In the genomic region with DNA sequence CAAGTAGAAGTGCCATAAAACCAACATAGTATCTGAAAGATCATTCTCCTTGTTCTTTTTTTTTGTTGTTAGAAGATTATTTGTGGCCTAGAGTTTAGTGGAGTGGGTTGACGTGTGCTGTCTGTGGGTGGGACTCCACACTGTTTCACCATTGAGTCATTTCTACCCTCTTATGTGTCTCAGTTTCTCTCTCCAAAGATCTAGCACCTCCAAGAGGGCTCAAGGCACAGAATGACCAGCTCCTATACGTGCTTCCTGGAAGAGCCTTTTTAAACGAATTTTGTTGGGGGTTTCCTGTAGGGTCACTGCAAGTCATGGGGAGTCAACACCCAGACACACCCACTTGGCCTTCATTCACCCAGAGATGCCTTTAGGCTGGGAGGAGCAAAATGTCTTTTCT, we compare ENCODE assay signal across 18 cellular contexts.
DNase-seq lines count a peak whose midpoint lies in the region; ATAC-seq, FAIRE-seq and TF ChIP-seq lines count a peak whose summit lies in the region.
"Had no signal": no experiment of that assay in that cellular context is flagged by ENCODE, and none has a peak within 500 bp of the region (broad histone marks: within the 10 kb centered on the region; RNA-seq: fewer than 3 reads in every experiment).

No MANE protein-coding gene starts in this region.

- no peaks in the 10 kb centered on the region for H3K9me3 Mint-ChIP-seq in activated T-cell treated with anti-CD3 and anti-CD28 coated beads, Interleukin-2, amount 50 U/mL, for 24 hours
- H3K9me3 Mint-ChIP-seq in astrocyte (ENCODE audit: unreplicated experiment), result peaks cover 1% of the 10 kb centered on the region
- H3K9me3 Mint-ChIP-seq: neural progenitor cell had no signal

- dilution Hi-C loops in mammary epithelial cell (cut with HindIII; ENCODE audit: low sequenced_read_pairs), result no loop called here

- no peaks in the 10 kb centered on the region for H3F3A ChIP-seq in MM.1S (ENCODE audit: insufficient read depth, low read length)

- H3K4me1 ChIP-seq in astrocyte (ENCODE audit: insufficient read depth, low read length) (no peaks in the 10 kb centered on the region), mammary epithelial cell (ENCODE audit: insufficient read depth, low read length) (no peaks in the 10 kb centered on the region), MM.1S (ENCODE audit: low read length) (no peaks in the 10 kb centered on the region)
- H3K4me1 ChIP-seq: BLaER1 treated with 17β-estradiol and CSF1 and Interleukin-3, amounts not matched to agents 10 nM and 100 nM; left lung; neural progenitor cell; psoas muscle had no signal

- peaks cover 27% of the 10 kb centered on the region for H3K27me3 Mint-ChIP-seq in activated T-cell treated with anti-CD3 and anti-CD28 coated beads, Interleukin-2, amount 50 U/mL, for 24 hours
- H3K27me3 Mint-ChIP-seq in T-helper 17 cell (no peaks in the 10 kb centered on the region), astrocyte (ENCODE audit: low read depth, unreplicated experiment) (no peaks in the 10 kb centered on the region)

- no peaks in the 10 kb centered on the region for H4K20me1 ChIP-seq in astrocyte (ENCODE audit: insufficient read depth, low read length)
- no peaks in the 10 kb centered on the region for H4K20me1 ChIP-seq in mammary epithelial cell (ENCODE audit: insufficient read depth, low read length)
- H4K20me1 ChIP-seq in MM.1S (ENCODE audit: insufficient read depth, low read length), result no peaks in the 10 kb centered on the region
- H4K20me1 ChIP-seq: BLaER1 treated with 17β-estradiol and CSF1 and Interleukin-3, amounts not matched to agents 10 nM and 100 nM had no signal

- H3K9me3 ChIP-seq in T-helper 17 cell (ENCODE audit: control insufficient read depth, low read length, poor library complexity, severe bottlenecking) (no peaks in the 10 kb centered on the region), astrocyte (ENCODE audit: insufficient read depth, low read depth, low read length) (no peaks in the 10 kb centered on the region), mammary epithelial cell (replicated peaks; ENCODE audit: insufficient read depth, low read length) (no peaks in the 10 kb centered on the region), MM.1S (replicated peaks; ENCODE audit: insufficient read depth, low read length) (no peaks in the 10 kb centered on the region)
- H3K9me3 ChIP-seq: left lung, psoas muscle, SK-N-SH had no signal

- peak; percentile 56 for FAIRE-seq in astrocyte (lab: Jason Lieb, UNC)

- H3K4me2 ChIP-seq in astrocyte (ENCODE audit: low read length) (no peak overlapping the region), mammary epithelial cell (ENCODE audit: insufficient read depth, low read depth, low read length) (no peak overlapping the region), MM.1S (ENCODE audit: low read depth, low read length) (no peak overlapping the region)
- H3K4me2 ChIP-seq: BLaER1 treated with 17β-estradiol and CSF1 and Interleukin-3, amounts not matched to agents 10 nM and 100 nM; neural progenitor cell; SK-N-SH had no signal

- ATAC-seq in GM18870 (IDR thresholded peaks at IDR 0.05; ENCODE audit: unreplicated experiment) (peak; percentile 79), T-helper 17 cell (no peak)
- ATAC-seq: left lung, psoas muscle had no signal

- H3K4me3 ChIP-seq in astrocyte (ENCODE audit: insufficient read depth, low read depth, low read length) (no peak overlapping the region), mammary epithelial cell (replicated peaks in 1 of 3; ENCODE audit: insufficient read depth in 1 of 3, low read depth in 2 of 3, low read length in 3 of 3) (no peak overlapping the region), MM.1S (ENCODE audit: low read length) (no peak overlapping the region)
- H3K4me3 ChIP-seq: BLaER1 treated with 17β-estradiol and CSF1 and Interleukin-3, amounts not matched to agents 10 nM and 100 nM; left lung; neural progenitor cell; psoas muscle had no signal

- DNase-seq in activated T-cell treated with anti-CD3 and anti-CD28 coated beads, Interleukin-2, amount 50 U/mL, for 24 hours, result no peak
- DNase-seq in activated T-cell treated with anti-CD3 and anti-CD28 coated beads for 4 hours (no peak), T-helper 17 cell (no peak), astrocyte (ENCODE audit: low read depth) (no peak), mammary epithelial cell (no peak), hepatic stellate cell (ENCODE audit: low spot score) (no peak), MM.1S (no peak)
- DNase-seq: activated effector memory CD4-positive, alpha-beta T cell treated with anti-CD3 and anti-CD28 coated beads, Interleukin-2, amount 50 U/mL, for 16 hours; left lung; midbrain; NCI-H1092; NCI-H2081 treated with DMSO at 0.1 percent for 48 hours; NK-92 treated with Interleukin-12 subunit alpha and Interleukin-12 subunit beta, amount 100 ng/mL, for 24 hours; psoas muscle; SK-N-SH had no signal

- in situ Hi-C loops in mammary epithelial cell (cut with MboI; ENCODE audit: low sequenced_read_pairs in 2 of 2), result no loop called here

- CTCF ChIA-PET in mammary epithelial cell (lab: Charles Lee; ENCODE audit: low non-redundant PET), result no interaction called here

- intact Hi-C loops in mammary epithelial cell (cut with micrococcal nuclease), result no loop called here

- 19% methylated on average over 3 of the region's 3 CpGs for WGBS in mammary epithelial cell (ENCODE audit: low coverage, missing lambda C conversion rate)

- no peaks in the 10 kb centered on the region for H3K36me3 Mint-ChIP-seq in activated T-cell treated with anti-CD3 and anti-CD28 coated beads, Interleukin-2, amount 50 U/mL, for 24 hours (ENCODE audit: low read depth)
- no peaks in the 10 kb centered on the region for H3K36me3 Mint-ChIP-seq in T-helper 17 cell (ENCODE audit: low read depth)
- no peaks in the 10 kb centered on the region for H3K36me3 Mint-ChIP-seq in astrocyte (ENCODE audit: low read depth, unreplicated experiment)
- H3K36me3 Mint-ChIP-seq: neural progenitor cell had no signal

- no peak overlapping the region for H2AFZ ChIP-seq in astrocyte (ENCODE audit: low read depth, low read length)
- no peak overlapping the region for H2AFZ ChIP-seq in mammary epithelial cell (ENCODE audit: low read depth, low read length)
- no peak overlapping the region for H2AFZ ChIP-seq in MM.1S (ENCODE audit: low read length)
- H2AFZ ChIP-seq: neural progenitor cell had no signal

- BruUV-seq in mammary epithelial cell (replicated peaks; lab: Mats Ljungman, UMichigan), result no TSS peak

- H3K79me2 ChIP-seq in astrocyte (ENCODE audit: insufficient read depth, low read length), result no peaks in the 10 kb centered on the region
- H3K79me2 ChIP-seq in mammary epithelial cell (ENCODE audit: insufficient read depth, low read length), result no peaks in the 10 kb centered on the region
- H3K79me2 ChIP-seq in MM.1S (ENCODE audit: low read length), result no peaks in the 10 kb centered on the region

- H3K4me3 Mint-ChIP-seq in activated T-cell treated with anti-CD3 and anti-CD28 coated beads, Interleukin-2, amount 50 U/mL, for 24 hours, result no peak overlapping the region
- H3K4me3 Mint-ChIP-seq in T-helper 17 cell, result no peak overlapping the region
- no peak overlapping the region for H3K4me3 Mint-ChIP-seq in astrocyte (ENCODE audit: unreplicated experiment)
- H3K4me3 Mint-ChIP-seq: neural progenitor cell had no signal

- TF ChIP-seq CTCF in astrocyte (IDR thresholded peaks at IDR 0.05; ENCODE audit: insufficient read depth, low read depth, low read length) (no peak), mammary epithelial cell (conservative IDR thresholded peaks at IDR 0.05 in 1 of 2, IDR thresholded peaks at IDR 0.05 in 1 of 2; ENCODE audit: extremely low read depth in 1 of 2, insufficient read depth in 1 of 2, low read depth in 1 of 2, low read length in 2 of 2) (no peak), MM.1S (IDR thresholded peaks at IDR 0.05; ENCODE audit: low read length) (no peak)

- H3K9ac ChIP-seq in astrocyte (ENCODE audit: low read length) (no peak overlapping the region), mammary epithelial cell (ENCODE audit: insufficient read depth, low read length) (no peak overlapping the region), MM.1S (ENCODE audit: low read length) (no peak overlapping the region)
- H3K9ac ChIP-seq: BLaER1 treated with 17β-estradiol and CSF1 and Interleukin-3, amounts not matched to agents 10 nM and 100 nM; neural progenitor cell; SK-N-SH had no signal

- H3K9me2 ChIP-seq in MM.1S (replicated peaks; ENCODE audit: insufficient read depth, low read length), result no peaks in the 10 kb centered on the region
- H3K9me2 ChIP-seq: SK-N-SH had no signal

- H3K36me3 ChIP-seq in astrocyte (ENCODE audit: insufficient read depth, low read length), result no peaks in the 10 kb centered on the region
- H3K36me3 ChIP-seq in mammary epithelial cell (ENCODE audit: insufficient read depth, low read length), result no peaks in the 10 kb centered on the region
- no peaks in the 10 kb centered on the region for H3K36me3 ChIP-seq in MM.1S (replicated peaks; ENCODE audit: insufficient read depth, low read length)
- H3K36me3 ChIP-seq: BLaER1 treated with 17β-estradiol and CSF1 and Interleukin-3, amounts not matched to agents 10 nM and 100 nM; left lung; neural progenitor cell had no signal

- H3K4me1 Mint-ChIP-seq in activated T-cell treated with anti-CD3 and anti-CD28 coated beads, Interleukin-2, amount 50 U/mL, for 24 hours (ENCODE audit: low read depth), result peaks cover 35% of the 10 kb centered on the region
- H3K4me1 Mint-ChIP-seq in T-helper 17 cell (peaks cover 28% of the 10 kb centered on the region), astrocyte (ENCODE audit: low read depth, unreplicated experiment) (no peaks in the 10 kb centered on the region)
- H3K4me1 Mint-ChIP-seq: neural progenitor cell had no signal

- H3K27me3 ChIP-seq in astrocyte (ENCODE audit: insufficient read depth, low read length), result no peaks in the 10 kb centered on the region
- peaks cover 3% of the 10 kb centered on the region for H3K27me3 ChIP-seq in mammary epithelial cell (ENCODE audit: insufficient read depth, low read length)
- no peaks in the 10 kb centered on the region for H3K27me3 ChIP-seq in MM.1S (replicated peaks; ENCODE audit: insufficient read depth, low read length)
- H3K27me3 ChIP-seq: left lung, neural progenitor cell had no signal

- H3K27ac ChIP-seq in astrocyte (ENCODE audit: low read depth, low read length) (no peak overlapping the region), mammary epithelial cell (ENCODE audit: insufficient read depth, low read depth, low read length) (no peak overlapping the region), MM.1S (ENCODE audit: low read length) (no peak overlapping the region)
- H3K27ac ChIP-seq: BLaER1 treated with 17β-estradiol and CSF1 and Interleukin-3, amounts not matched to agents 10 nM and 100 nM; left lung; neural progenitor cell; psoas muscle had no signal

- H3K27ac Mint-ChIP-seq in activated T-cell treated with anti-CD3 and anti-CD28 coated beads, Interleukin-2, amount 50 U/mL, for 24 hours, result peak overlapping the region; percentile 74
- H3K27ac Mint-ChIP-seq in T-helper 17 cell (peak overlapping the region; percentile 76), astrocyte (ENCODE audit: unreplicated experiment) (no peak overlapping the region)
- H3K27ac Mint-ChIP-seq: neural progenitor cell had no signal
